In genomic region chr1:230379462-230379861, GRCh38 we compare ENCODE assay signal across 1 cellular context.
TF ChIP-seq lines count a peak whose summit lies in the region.

No MANE protein-coding gene starts in this region.

TF ChIP-seq in HEK293, 187 proteins besides CTCF, POLR2A, EP300 and RAD21:
- TF ChIP-seq ZBTB11 (tag by site-specific recombination; conservative IDR thresholded peaks at IDR 0.05; ENCODE audit: low read depth) (no peak), TRIM28 (IDR thresholded peaks at IDR 0.05; ENCODE audit: borderline replicate concordance, low read length) (peak; percentile 43; the same call in 1 of the 2 replicates)
